In the genomic region with DNA sequence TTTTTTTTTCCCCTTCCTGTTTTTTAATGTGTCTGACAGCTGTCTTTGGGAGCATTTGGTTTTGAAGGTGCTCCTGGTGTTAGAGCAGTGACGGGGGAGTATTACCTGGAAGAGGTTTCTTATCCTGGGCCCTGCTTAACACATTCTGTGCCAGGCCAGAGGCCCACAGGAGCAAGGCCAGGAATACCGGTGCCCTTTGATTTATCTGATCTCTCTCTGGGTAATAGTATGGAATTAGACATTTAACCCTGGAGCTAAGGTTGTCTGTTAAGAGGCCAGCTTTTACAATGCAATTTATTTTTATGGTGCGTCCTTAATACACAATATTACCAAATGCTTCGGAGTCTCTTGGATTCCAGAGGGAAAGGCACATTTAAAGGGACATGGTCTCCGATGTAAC, we compare ENCODE assay signal across 22 cellular contexts. TPM values are rescaled to one million over a fixed set of nuclear protein-coding genes. Genes with fewer than 3 reads are reported as not detected.
A peak's percentile ranks its signal among the peaks of the same experiment; 100 is the strongest.
DNase-seq lines count a peak whose midpoint lies in the region; ATAC-seq, FAIRE-seq and TF ChIP-seq lines count a peak whose summit lies in the region.
"Had no signal": no experiment of that assay in that cellular context is flagged by ENCODE, and none has a peak within 500 bp of the region (broad histone marks: within the 10 kb centered on the region; RNA-seq: fewer than 3 reads in every experiment).

No MANE protein-coding gene starts in this region.

- TF ChIP-seq CTCF in A673 (conservative IDR thresholded peaks at IDR 0.05; ENCODE audit: low read depth, low read length) (no peak), GM23338 (conservative IDR thresholded peaks at IDR 0.05; ENCODE audit: low read depth in 2 of 2) (no peak), K562 (IDR thresholded peaks at IDR 0.05 in 2 of 3, conservative IDR thresholded peaks at IDR 0.05 in 1 of 3; ENCODE audit: insufficient read depth in 2 of 3, low read depth in 1 of 3, low read length in 3 of 3) (no peak), mesothelial cell of epicardium (IDR thresholded peaks at IDR 0.05; ENCODE audit: unreplicated experiment) (no peak)

- no peak for TF ChIP-seq RAD21 in K562 (CRISPR knock-in tag; conservative IDR thresholded peaks at IDR 0.05 in 1 of 2, IDR thresholded peaks at IDR 0.05 in 1 of 2)

- H3K9me1 ChIP-seq in K562 (ENCODE audit: control insufficient read depth, insufficient read depth, low read length): peaks cover 38% of the 10 kb centered on the region

- intact Hi-C loops in A673 (cut with micrococcal nuclease; ENCODE audit: unreplicated experiment) (no loop called here), K562 (cut with micrococcal nuclease) (loop anchor here (10.0 kb wide), 1 partner anchor 139 kb away; no protein-coding TSS in a partner anchor)

- no TSS peak for BruUV-seq in A673 (replicated peaks; lab: Mats Ljungman, UMichigan)
- no TSS peak for BruUV-seq in K562 (replicated peaks; lab: Mats Ljungman, UMichigan)

- DNase-seq in A673 (ENCODE audit: low spot score): no peak
- no peak for DNase-seq in GM23338 (ENCODE audit: low spot score)
- DNase-seq in K562 (ENCODE audit: extremely low read depth in 1 of 4, low spot score in 3 of 4): no peak
- no peak for DNase-seq in mesothelial cell of epicardium (ENCODE audit: low spot score in 2 of 2, unreplicated experiment in 2 of 2)
- DNase-seq in AG08395 (ENCODE audit: low spot score): no peak
- no peak for DNase-seq in cerebellar cortex (ENCODE audit: low spot score)
- DNase-seq in germinal center (ENCODE audit: low spot score): no peak
- DNase-seq: C1 segment of cervical spinal cord, DMS79 treated with DMSO at 0.1 percent for 48 hours, IMR-90, Karpas-422, MG63, NCI-H1092, NCI-H2081 treated with DMSO at 0.1 percent for 48 hours, NCI-H2227 treated with DMSO at 0.1 percent for 48 hours, NCI-H510A treated with DMSO at 0.1 percent for 48 hours, RPMI8226, SHP77 treated with DMSO at 0.1 percent for 48 hours had no signal

- H3K9me3 ChIP-seq in A673 (ENCODE audit: low read depth, low read length, poor library complexity, severe bottlenecking): no peaks in the 10 kb centered on the region
- no peaks in the 10 kb centered on the region for H3K9me3 ChIP-seq in K562 (replicated peaks; ENCODE audit: control insufficient read depth, insufficient read depth, low read depth, low read length)
- H3K9me3 ChIP-seq: HAP-1, MG63 had no signal

- no peak overlapping the region for H3K27ac ChIP-seq in A673 (ENCODE audit: low read depth, low read length, poor library complexity, severe bottlenecking)
- H3K27ac ChIP-seq in GM23338 (ENCODE audit: low read depth): no peak overlapping the region
- peak overlapping the region; percentile 8; the same call in 2 of the 3 replicates for H3K27ac ChIP-seq in K562 (ENCODE audit: extremely low read depth, low read depth, low read length)

- ATAC-seq in GM23338 (no peak), K562 (no peak), GM19452 (IDR thresholded peaks at IDR 0.05; ENCODE audit: unreplicated experiment) (no peak)

- H3K4me1 Mint-ChIP-seq in GM23338: peaks cover 80% of the 10 kb centered on the region
- peaks cover 76% of the 10 kb centered on the region for H3K4me1 Mint-ChIP-seq in mesothelial cell of epicardium

- H3K27me3 ChIP-seq in A673 (replicated peaks; ENCODE audit: insufficient read depth, low read depth, low read length, poor library complexity) (no peaks in the 10 kb centered on the region), GM23338 (ENCODE audit: insufficient read depth) (peaks cover 13% of the 10 kb centered on the region), K562 (ENCODE audit: control insufficient read depth in 2 of 2, insufficient read depth in 2 of 2, low read length in 2 of 2) (no peaks in the 10 kb centered on the region; a peak in 1 of 5 replicates)
- H3K27me3 ChIP-seq: MG63 had no signal

- no peak overlapping the region for H2AFZ ChIP-seq in GM23338
- no peak overlapping the region for H2AFZ ChIP-seq in K562 (ENCODE audit: low read depth, low read length)

- H3K4me1 ChIP-seq in A673 (ENCODE audit: insufficient read depth, low read length, poor library complexity, severe bottlenecking): peaks cover 70% of the 10 kb centered on the region
- peaks cover 66% of the 10 kb centered on the region for H3K4me1 ChIP-seq in GM23338 (ENCODE audit: insufficient read depth)
- peaks cover 83 to 91% of the 10 kb centered on the region in 2 experiments for H3K4me1 ChIP-seq in K562 (replicated peaks in 1 of 2; ENCODE audit: control insufficient read depth in 2 of 2, insufficient read depth in 2 of 2, low read length in 2 of 2)

- no peak overlapping the region; the same call in 2 of the 3 replicates for H3K4me3 Mint-ChIP-seq in GM23338
- no peak overlapping the region for H3K4me3 Mint-ChIP-seq in mesothelial cell of epicardium

- in situ Hi-C loops in K562 (cut with MboI): no loop called here

- H3K4me3 ChIP-seq in A673 (ENCODE audit: low read depth, low read length, poor library complexity, severe bottlenecking) (peak overlapping the region; percentile 9), GM23338 (no peak overlapping the region), K562 (no peak overlapping the region)
- H3K4me3 ChIP-seq: HAP-1, MG63 had no signal

- H3F3A ChIP-seq in GM23338 (replicated peaks; ENCODE audit: low read depth): peaks cover 43% of the 10 kb centered on the region

- H3K27me3 Mint-ChIP-seq in GM23338 (ENCODE audit: insufficient read depth, low read depth, poor library complexity): peaks cover 35% of the 10 kb centered on the region
- no peaks in the 10 kb centered on the region for H3K27me3 Mint-ChIP-seq in mesothelial cell of epicardium (ENCODE audit: low read depth)

- H3K9ac ChIP-seq in K562 (ENCODE audit: insufficient read depth in 1 of 2, low read depth in 2 of 2, low read length in 2 of 2): 0 out of 4 replicates have a peak overlapping the region, but pooled peaks of 1 of the 2 experiments have one; percentile 21

- peaks cover 7% of the 10 kb centered on the region; the same call in 2 of the 3 replicates for H3K9me3 Mint-ChIP-seq in GM23338
- no peaks in the 10 kb centered on the region for H3K9me3 Mint-ChIP-seq in mesothelial cell of epicardium

- H3K79me2 ChIP-seq in GM23338 (replicated peaks; ENCODE audit: insufficient read depth): peaks cover 61% of the 10 kb centered on the region
- peaks cover 100% of the 10 kb centered on the region for H3K79me2 ChIP-seq in K562 (ENCODE audit: control insufficient read depth, insufficient read depth, low read length)

- FAIRE-seq in K562 (lab: Jason Lieb, UNC): no peak
- FAIRE-seq: A204.1, HTR-8/SVneo had no signal

- TF ChIP-seq POLR2A in K562 (conservative IDR thresholded peaks at IDR 0.05): no peak

- no peaks in the 10 kb centered on the region for H3K9me2 ChIP-seq in GM23338 (ENCODE audit: insufficient read depth)

- TF ChIP-seq EP300 in K562 (IDR thresholded peaks at IDR 0.05; ENCODE audit: low read length): no peak

- H3K36me3 ChIP-seq in A673 (ENCODE audit: insufficient read depth, low read length, poor library complexity, severe bottlenecking) (no peaks in the 10 kb centered on the region), GM23338 (ENCODE audit: insufficient read depth) (no peaks in the 10 kb centered on the region), K562 (ENCODE audit: control insufficient read depth, insufficient read depth, low read length) (peaks cover 98% of the 10 kb centered on the region)
- H3K36me3 ChIP-seq: HAP-1, MG63 had no signal

- WGBS in K562 (ENCODE audit: insufficient coverage, low coverage, missing lambda C conversion rate): 64% methylated on average over 5 of the region's 5 CpGs

- H3K36me3 Mint-ChIP-seq in GM23338 (ENCODE audit: low read depth) (peaks cover 5% of the 10 kb centered on the region), mesothelial cell of epicardium (peaks cover 2% of the 10 kb centered on the region)

- CTCF ChIA-PET in A673 (lab: Charles Lee) (no interaction called here), K562 (lab: Yijun Ruan, JAX; ENCODE audit: low intra/inter-chr PET ratio) (no interaction called here)

- H4K20me1 ChIP-seq in GM23338 (replicated peaks; ENCODE audit: insufficient read depth): no peaks in the 10 kb centered on the region; the same call in 1 of the 2 replicates
- H4K20me1 ChIP-seq in K562 (replicated peaks; ENCODE audit: control insufficient read depth, insufficient read depth, low read length): peaks cover 95% of the 10 kb centered on the region

- POLR2A ChIA-PET in A673 (lab: Charles Lee; ENCODE audit: low non-redundant PET) (no interaction called here), K562 (lab: Yijun Ruan, JAX) (interaction anchor here (0.6 to 3.3 kb wide), 4 partner anchors 8 to 31 kb away, joined by 3 to 15 read pairs (median 3); no protein-coding TSS in a partner anchor)

- H3K27ac Mint-ChIP-seq in GM23338 (no peak overlapping the region), mesothelial cell of epicardium (peak overlapping the region; percentile 53)

- peak overlapping the region; percentile 11; the same call in 1 of the 2 replicates for H3K4me2 ChIP-seq in GM23338
- no peak overlapping the region for H3K4me2 ChIP-seq in K562 (ENCODE audit: insufficient read depth, low read length)

TF ChIP-seq in GM23338, 12 proteins besides CTCF, POLR2A, EP300 and RAD21 (continues in another document):
- TF ChIP-seq ZNF114 (CRISPR knock-in tag; IDR thresholded peaks at IDR 0.05): no peak

RNA-seq across cellular contexts. Expression of a gene that starts 37.2 kb away (rescaled TPM):
- 64.2 and 72.4 TPM in 2 replicates for total RNA-seq in A673 (2021)
- total RNA-seq in GM23338 (2014; rRNA removed; shearing (Covaris generic)): 118 and 135 TPM in 2 replicates
- polyA plus RNA-seq in GM23338 (2016; fragmentation: Nextera tagmentation; extraction: Ambion mirVana): 32.4 and 34.0 TPM in 2 replicates
- total RNA-seq in K562 (2011; cell fraction: chromatin; rRNA removed; ENCODE audit: low replicate concordance): 692 and 1,066 TPM in 2 replicates
- 409 and 435 TPM in 2 replicates for total RNA-seq in K562 (2011; cell fraction: nucleolus; rRNA removed)
- 438 and 467 TPM in 2 replicates for total RNA-seq in K562 (2011; cell fraction: nucleoplasm; rRNA removed)
- total RNA-seq in K562 (2014; rRNA removed): 89.1 and 104 TPM in 2 replicates
- 40.9 and 41.8 TPM in 2 replicates for total RNA-seq in K562 (2014; rRNA removed; fragmentation: Illumina TruSeq; extraction: Trizol)
- total RNA-seq in K562 (2015; rRNA removed; fragmentation: Illumina TruSeq; extraction: Trizol): 57.9 and 60.6 TPM in 2 replicates
- 208 and 244 TPM in 2 replicates for total RNA-seq in K562 (2021)
- 54.2 and 64.0 TPM in 2 replicates for polyA plus RNA-seq in K562 (2011; rRNA removed)
- 54.1 and 55.3 TPM in 2 replicates for polyA plus RNA-seq in K562 (2011; cell fraction: cytosol; rRNA removed)
- polyA plus RNA-seq in K562 (2011; cell fraction: nucleus; rRNA removed): 210 and 277 TPM in 2 replicates
- 113 and 125 TPM in 2 replicates for polyA plus RNA-seq in K562 (2012)
- 116 and 138 TPM in 2 replicates for polyA plus RNA-seq in K562 (2014; fragmentation: Illumina TruSeq; extraction: Trizol)
- 10 to 100 TPM; 12.2 to 15.8 TPM for polyA plus RNA-seq in K562 (2014; fragmentation: Nextera tagmentation; extraction: Ambion mirVana)
- 101 and 116 TPM in 2 replicates for polyA plus RNA-seq in K562 (2014; rRNA removed)
- polyA minus RNA-seq in K562 (2011; rRNA and poly(A)+ RNA removed): 61.1 and 68.8 TPM in 2 replicates
- polyA minus RNA-seq in K562 (2011; cell fraction: cytosol; rRNA and poly(A)+ RNA removed): 106 and 121 TPM in 2 replicates
- 117 and 133 TPM in 2 replicates for polyA minus RNA-seq in K562 (2011; cell fraction: nucleus; rRNA and poly(A)+ RNA removed)
- total RNA-seq in mesothelial cell of epicardium: 193 to 218 TPM (median 208 TPM) in 3 replicates
